31 cellular contexts compared by ENCODE assay signal in genomic region chr11:32013603-32014002, GRCh38.
"Had no signal": no experiment of that assay in that cellular context is flagged by ENCODE, and none has a peak within 500 bp of the region (broad histone marks: within the 10 kb centered on the region; RNA-seq: fewer than 3 reads in every experiment).

No MANE protein-coding gene starts in this region.

- H3K4me1 ChIP-seq: adrenal gland, body of pancreas, colonic mucosa, esophagus squamous epithelium, gastroesophageal sphincter had no signal

- DNase-seq: activated B cell treated with CpG ODN at 0.5 μM for 24 hours; activated CD4-positive, alpha-beta memory T cell treated with anti-CD3 and anti-CD28 coated beads for 36 hours; activated CD4-positive, alpha-beta T cell treated with anti-CD3 and anti-CD28 coated beads for 48 hours; activated CD8-positive, alpha-beta memory T cell treated with anti-CD3 and anti-CD28 coated beads, Interleukin-2, amount 10 ng/mL, durations not matched to agents 7 days and 5 days; activated CD8-positive, alpha-beta memory T cell treated with anti-CD3 and anti-CD28 coated beads, Interleukin-2, amount 50 U/mL, for 4 hours; activated CD8-positive, alpha-beta T cell treated with anti-CD3 and anti-CD28 coated beads, Interleukin-2, amount 10 ng/mL, durations not matched to agents 7 days and 5 days; activated effector memory CD4-positive, alpha-beta T cell treated with anti-CD3 and anti-CD28 coated beads, Interleukin-2, amount 50 U/mL, for 16 hours; activated naive CD4-positive, alpha-beta T cell treated with anti-CD3 and anti-CD28 coated beads for 36 hours; activated naive CD8-positive, alpha-beta T cell treated with anti-CD3 and anti-CD28 coated beads for 36 hours; activated naive CD8-positive, alpha-beta T cell treated with anti-CD3 and anti-CD28 coated beads, Interleukin-2, amount 50 U/mL, for 24 hours; activated T-cell treated with anti-CD3 and anti-CD28 coated beads, Interleukin-2, amount 50 U/mL, for 1 hour; activated T-cell treated with anti-CD3 and anti-CD28 coated beads, Interleukin-2, amount 50 U/mL, for 48 hours; adrenal gland; amygdala; aorta; body of pancreas; central memory CD4-positive, alpha-beta T cell; cerebellar nuclear complex; colonic mucosa; effector CD8-positive, alpha-beta T cell; esophagus squamous epithelium; foreskin melanocyte; T-helper 1 cell; T-helper 17 cell; T1000; WERI-Rb-1 had no signal

- H3K27ac ChIP-seq: adrenal gland, body of pancreas, colonic mucosa, epithelial cell of prostate, esophagus squamous epithelium, gastroesophageal sphincter, WERI-Rb-1 had no signal

- FAIRE-seq: endometrium, endothelial cell of umbilical vein had no signal

- H3K27me3 ChIP-seq: body of pancreas, colonic mucosa had no signal

- ATAC-seq: activated CD4-positive, CD25-positive, alpha-beta regulatory T cell treated with anti-CD3 and anti-CD28 coated beads, Interleukin-2, amount 50 U/mL, for 24 hours; activated CD8-positive, alpha-beta memory T cell treated with anti-CD3 and anti-CD28 coated beads, Interleukin-2, amount 10 ng/mL, durations not matched to agents 7 days and 5 days; activated CD8-positive, alpha-beta T cell treated with anti-CD3 and anti-CD28 coated beads, Interleukin-2, amount 10 ng/mL, durations not matched to agents 7 days and 5 days; activated naive CD8-positive, alpha-beta T cell treated with anti-CD3 and anti-CD28 coated beads, Interleukin-2, amount 50 U/mL, for 24 hours; body of pancreas; gastroesophageal sphincter; T-helper 17 cell had no signal

- H3K36me3 ChIP-seq: adrenal gland, colonic mucosa, esophagus squamous epithelium, gastroesophageal sphincter, WERI-Rb-1 had no signal

- H3K4me3 ChIP-seq: adrenal gland, body of pancreas, colonic mucosa, esophagus squamous epithelium, gastroesophageal sphincter had no signal

- H3K9me3 ChIP-seq: adrenal gland, body of pancreas, colonic mucosa, esophagus squamous epithelium, gastroesophageal sphincter had no signal
